ENCODE assay signal across 21 cellular contexts in the genomic region with DNA sequence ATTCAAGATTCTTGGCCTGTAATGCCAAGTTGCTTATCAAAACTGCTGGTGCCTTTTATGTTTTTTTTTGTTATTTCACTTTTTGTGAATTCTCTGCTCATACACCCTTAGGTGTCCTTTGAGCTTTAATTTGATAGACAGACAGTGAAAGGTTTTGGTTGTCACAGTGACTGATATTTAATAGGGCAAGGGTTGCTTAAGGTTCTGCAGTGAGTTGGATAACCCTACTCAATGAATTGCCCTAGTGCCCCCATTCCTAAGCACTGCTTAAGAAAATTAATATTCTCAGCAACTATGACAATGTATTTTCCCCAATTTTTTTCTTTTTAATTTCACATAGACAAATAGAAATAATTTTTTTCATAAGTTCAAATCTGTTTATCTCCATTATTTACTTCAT. TPM values are rescaled to one million over a fixed set of nuclear protein-coding genes. Genes with fewer than 3 reads are reported as not detected.
DNase-seq lines count a peak whose midpoint lies in the region; ATAC-seq, FAIRE-seq and TF ChIP-seq lines count a peak whose summit lies in the region.
"Had no signal": no experiment of that assay in that cellular context is flagged by ENCODE, and none has a peak within 500 bp of the region (broad histone marks: within the 10 kb centered on the region; RNA-seq: fewer than 3 reads in every experiment).

No MANE protein-coding gene starts in this region.

- no peak overlapping the region for H3K9ac ChIP-seq in astrocyte (ENCODE audit: low read length)
- H3K9ac ChIP-seq in GM23248 = no peak overlapping the region
- H3K9ac ChIP-seq: BLaER1 had no signal

- no peak overlapping the region for H3K4me2 ChIP-seq in astrocyte (ENCODE audit: low read length)
- no peak overlapping the region for H3K4me2 ChIP-seq in hepatocyte
- H3K4me2 ChIP-seq in GM23248 (ENCODE audit: unreplicated experiment) = no peak overlapping the region
- H3K4me2 ChIP-seq: BLaER1 had no signal

- H3K9me3 Mint-ChIP-seq in astrocyte (ENCODE audit: unreplicated experiment) = no peaks in the 10 kb centered on the region
- H3K9me3 Mint-ChIP-seq in osteocyte (ENCODE audit: unreplicated experiment) = no peaks in the 10 kb centered on the region
- H3K9me3 Mint-ChIP-seq: CD4-positive, alpha-beta T cell; CD8-positive, alpha-beta T cell had no signal

- no peaks in the 10 kb centered on the region for H3K36me3 ChIP-seq in astrocyte (ENCODE audit: insufficient read depth, low read length)
- peaks cover 0 to 8% of the 10 kb centered on the region in 2 donors for H3K36me3 ChIP-seq in psoas muscle (ENCODE audit: insufficient read depth in 1 of 2, low read depth in 1 of 2)
- H3K36me3 ChIP-seq in hepatocyte (replicated peaks; ENCODE audit: insufficient read depth, low read depth) = no peaks in the 10 kb centered on the region
- 0 out of 2 replicates have a peak, but pooled peaks cover 3% of the 10 kb centered on the region for H3K36me3 ChIP-seq in GM23248 (ENCODE audit: low read depth)
- H3K36me3 ChIP-seq: BE2C had no signal

- H4K20me1 ChIP-seq in astrocyte (ENCODE audit: insufficient read depth, low read length) = peaks cover 47% of the 10 kb centered on the region
- H4K20me1 ChIP-seq in hepatocyte (ENCODE audit: insufficient read depth, poor library complexity, severe bottlenecking) = peaks cover 83% of the 10 kb centered on the region
- H4K20me1 ChIP-seq in GM23248 (ENCODE audit: insufficient read depth) = peaks cover 11% of the 10 kb centered on the region

- H3K27me3 ChIP-seq in astrocyte (ENCODE audit: insufficient read depth, low read length) (no peaks in the 10 kb centered on the region), psoas muscle (ENCODE audit: insufficient read depth in 3 of 3, low read length in 2 of 3) (no peaks in the 10 kb centered on the region), hepatocyte (no peaks in the 10 kb centered on the region), GM23248 (replicated peaks; ENCODE audit: insufficient read depth) (no peaks in the 10 kb centered on the region)
- H3K27me3 ChIP-seq: BE2C, BLaER1 had no signal

- H2AFZ ChIP-seq in astrocyte (ENCODE audit: low read depth, low read length) (no peak overlapping the region), hepatocyte (no peak overlapping the region), GM23248 (no peak overlapping the region)

- ATAC-seq in psoas muscle = peak in 3 of 4 donors; percentile 35 to 67 (median 42)
- ATAC-seq: CD8-positive, alpha-beta T cell had no signal

- intact Hi-C loops in psoas muscle (cut with DNase I) = no loop called here

- H3F3A ChIP-seq in GM23248 (ENCODE audit: insufficient read depth) = no peaks in the 10 kb centered on the region

- no peaks in the 10 kb centered on the region for H3K9me3 ChIP-seq in astrocyte (ENCODE audit: insufficient read depth, low read depth, low read length)
- no peaks in the 10 kb centered on the region for H3K9me3 ChIP-seq in psoas muscle
- no peaks in the 10 kb centered on the region for H3K9me3 ChIP-seq in hepatocyte (ENCODE audit: low read depth)
- H3K9me3 ChIP-seq in GM23248 (ENCODE audit: low read depth) = no peaks in the 10 kb centered on the region
- H3K9me3 ChIP-seq: BE2C, BLaER1, Caco-2 had no signal

- H3K27ac ChIP-seq in astrocyte (ENCODE audit: low read depth, low read length) (no peak overlapping the region), psoas muscle (no peak overlapping the region), hepatocyte (no peak overlapping the region), GM23248 (no peak overlapping the region)
- H3K27ac ChIP-seq: BLaER1 had no signal

- H3K9me2 ChIP-seq in hepatocyte (replicated peaks; ENCODE audit: insufficient read depth) (no peaks in the 10 kb centered on the region), GM23248 (ENCODE audit: insufficient read depth) (no peaks in the 10 kb centered on the region)

- H3K27ac Mint-ChIP-seq in astrocyte (ENCODE audit: unreplicated experiment) (peak overlapping the region; percentile 26), osteocyte (ENCODE audit: unreplicated experiment) (no peak overlapping the region)
- H3K27ac Mint-ChIP-seq: CD4-positive, alpha-beta T cell; CD8-positive, alpha-beta T cell had no signal

- TF ChIP-seq CTCF in astrocyte (IDR thresholded peaks at IDR 0.05; ENCODE audit: insufficient read depth, low read depth, low read length) (no peak), psoas muscle (IDR thresholded peaks at IDR 0.05) (no peak), hepatocyte (IDR thresholded peaks at IDR 0.05; ENCODE audit: poor library complexity) (no peak), osteocyte (IDR thresholded peaks at IDR 0.05) (no peak)

- no peak overlapping the region for H3K4me3 ChIP-seq in astrocyte (ENCODE audit: insufficient read depth, low read depth, low read length)
- H3K4me3 ChIP-seq in psoas muscle = no peak overlapping the region
- no peak overlapping the region for H3K4me3 ChIP-seq in hepatocyte
- no peak overlapping the region for H3K4me3 ChIP-seq in GM23248
- H3K4me3 ChIP-seq: BLaER1 had no signal

- H3K79me2 ChIP-seq in astrocyte (ENCODE audit: insufficient read depth, low read length) (peaks cover 96% of the 10 kb centered on the region), hepatocyte (peaks cover 98% of the 10 kb centered on the region), GM23248 (ENCODE audit: insufficient read depth) (peaks cover 100% of the 10 kb centered on the region)

- H3K4me1 Mint-ChIP-seq in astrocyte (ENCODE audit: low read depth, unreplicated experiment) (no peaks in the 10 kb centered on the region), osteocyte (ENCODE audit: unreplicated experiment) (no peaks in the 10 kb centered on the region)
- H3K4me1 Mint-ChIP-seq: CD14-positive monocyte had no signal

- H3K36me3 Mint-ChIP-seq in astrocyte (ENCODE audit: low read depth, unreplicated experiment) = no peaks in the 10 kb centered on the region
- H3K36me3 Mint-ChIP-seq in osteocyte (ENCODE audit: unreplicated experiment) = peaks cover 3% of the 10 kb centered on the region

- DNase-seq in astrocyte (ENCODE audit: low read depth) = no peak
- DNase-seq in psoas muscle = no peak
- DNase-seq in hepatocyte (ENCODE audit: low spot score) = no peak
- no peak for DNase-seq in osteocyte (ENCODE audit: extremely low spot score, unreplicated experiment)
- no peak for DNase-seq in GM23248
- DNase-seq: 8988T; ACHN; BE2C; C1 segment of cervical spinal cord; Caco-2; Calu3; CD4-positive, alpha-beta T cell; CD8-positive, alpha-beta T cell; DMS79 treated with DMSO at 0.1 percent for 48 hours; GF-D8 had no signal

- in situ Hi-C loops in GM23248 (cut with MboI) = no loop called here

- H3K27me3 Mint-ChIP-seq in astrocyte (ENCODE audit: low read depth, unreplicated experiment) (no peaks in the 10 kb centered on the region), osteocyte (ENCODE audit: unreplicated experiment) (no peaks in the 10 kb centered on the region)
- H3K27me3 Mint-ChIP-seq: CD4-positive, alpha-beta T cell had no signal

- H3K4me3 Mint-ChIP-seq in astrocyte (ENCODE audit: unreplicated experiment) = no peak overlapping the region
- H3K4me3 Mint-ChIP-seq in osteocyte (ENCODE audit: unreplicated experiment) = no peak overlapping the region
- H3K4me3 Mint-ChIP-seq: CD14-positive monocyte; CD4-positive, alpha-beta T cell; CD8-positive, alpha-beta T cell had no signal

- H3K4me1 ChIP-seq in astrocyte (ENCODE audit: insufficient read depth, low read length) (no peaks in the 10 kb centered on the region), psoas muscle (peaks cover 19% of the 10 kb centered on the region), hepatocyte (ENCODE audit: insufficient read depth) (no peaks in the 10 kb centered on the region), GM23248 (ENCODE audit: insufficient read depth) (no peaks in the 10 kb centered on the region)
- H3K4me1 ChIP-seq: BE2C, BLaER1, Caco-2 had no signal

- FAIRE-seq in astrocyte (lab: Jason Lieb, UNC) = no peak
- FAIRE-seq in islet of Langerhans (lab: Jason Lieb, UNC) = peak; percentile 13
- FAIRE-seq: D721Med, GM12891, GM19239 had no signal

RNA-seq across cellular contexts. Expression of gene PPIG, which starts 15.4 kb away (rescaled TPM):
- total RNA-seq in astrocyte = 40.2 and 42.0 TPM in 2 replicates
- 10 to 100 TPM; 36.8 to 49.6 (median 43.6) TPM for total RNA-seq in psoas muscle
- 10 to 100 TPM; 18.9 to 52.5 (median 23.8) TPM for polyA plus RNA-seq in psoas muscle
- total RNA-seq in hepatocyte = 37.4 and 42.6 TPM in 2 replicates
- polyA plus RNA-seq in hepatocyte = 64.4 and 68.1 TPM in 2 replicates
- 44.3 and 45.9 TPM in 2 replicates for total RNA-seq in osteocyte
- total RNA-seq in GM23248 (2014; rRNA removed; shearing (Covaris generic)) = 23.0 and 28.2 TPM in 2 replicates
- 51.3 and 60.5 TPM in 2 replicates for polyA plus RNA-seq in GM23248 (2016; fragmentation: Nextera tagmentation; extraction: Ambion mirVana)

RNA-seq across cellular contexts. Expression of gene FASTKD1, which starts 25.9 kb away (rescaled TPM):
- total RNA-seq in astrocyte = 37.2 and 37.3 TPM in 2 replicates
- total RNA-seq in psoas muscle = 10 to 100 TPM; 12.9 to 35.2 (median 22.5) TPM
- 10 to 100 TPM; 16.2 to 53.1 (median 40.3) TPM for polyA plus RNA-seq in psoas muscle
- total RNA-seq in hepatocyte = 23.2 and 23.8 TPM in 2 replicates
- 15.0 and 20.4 TPM in 2 replicates for polyA plus RNA-seq in hepatocyte
- total RNA-seq in osteocyte = 12.3 and 15.6 TPM in 2 replicates
- 13.3 and 18.8 TPM in 2 replicates for total RNA-seq in GM23248 (2014; rRNA removed; shearing (Covaris generic))
- 15.7 and 17.7 TPM in 2 replicates for polyA plus RNA-seq in GM23248 (2016; fragmentation: Nextera tagmentation; extraction: Ambion mirVana)
